In the genomic region with DNA sequence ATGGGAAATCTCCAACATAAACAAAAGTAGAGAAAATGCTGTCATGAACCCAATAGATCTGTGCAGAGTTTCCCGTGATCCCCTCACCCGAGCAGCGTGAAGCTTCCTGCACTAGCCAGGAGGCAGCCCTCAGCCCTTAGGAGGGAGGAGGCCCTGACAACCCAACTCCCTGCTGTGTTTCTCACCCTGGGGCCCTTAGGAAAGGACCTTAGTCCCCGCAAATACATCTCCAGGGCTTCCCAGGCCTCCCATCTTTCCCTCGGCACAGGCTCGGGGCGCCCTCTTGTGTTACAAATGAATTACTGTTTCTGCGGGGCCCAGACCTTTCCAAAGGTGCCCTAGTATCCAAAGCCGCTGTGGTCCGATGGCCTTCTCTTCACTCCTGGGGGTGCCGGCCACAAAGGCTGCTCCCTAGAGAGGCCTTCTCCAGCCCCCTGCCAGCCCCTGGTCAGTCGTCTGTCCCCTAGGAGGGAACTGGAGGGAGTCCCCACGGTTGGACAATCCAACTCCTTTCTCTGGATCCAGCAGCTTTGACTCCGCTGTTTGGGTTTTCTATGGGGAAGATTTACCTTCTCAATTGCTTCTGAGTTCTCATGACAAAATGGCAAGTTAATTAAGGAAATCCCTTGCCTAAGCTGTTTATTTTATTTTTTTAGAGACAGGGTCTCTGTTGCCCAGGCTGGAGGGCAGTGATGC, we compare ENCODE assay signal across 8 cellular contexts. TPM values are rescaled to one million over a fixed set of nuclear protein-coding genes. Genes with fewer than 3 reads are reported as not detected.
DNase-seq lines count a peak whose midpoint lies in the region; ATAC-seq and TF ChIP-seq lines count a peak whose summit lies in the region.

No MANE protein-coding gene starts in this region.

- no peaks in the 10 kb centered on the region for H3K27me3 ChIP-seq in SJCRH30
- no peaks in the 10 kb centered on the region for H3K27me3 ChIP-seq in adrenal gland
- H3K27me3 ChIP-seq in heart right ventricle, result no peaks in the 10 kb centered on the region

- no peak for TF ChIP-seq POLR2A in adrenal gland (IDR thresholded peaks at IDR 0.05)

- 33 to 40% (median 36%) methylated on average over 4 to 14 of the region's 14 CpGs for WGBS in adrenal gland, 4 donors
- 33 to 36% methylated on average over 14 of the region's 14 CpGs for WGBS in heart right ventricle, 2 donors

- TF ChIP-seq CTCF in LNCaP clone FGC (IDR thresholded peaks at IDR 0.05; ENCODE audit: control insufficient read depth, extremely low read depth, insufficient read depth), result peak; percentile 87
- peak; percentile 69 to 84 (median 77) for TF ChIP-seq CTCF in adrenal gland (IDR thresholded peaks at IDR 0.05)
- peak; percentile 59 to 87 (median 81) for TF ChIP-seq CTCF in heart right ventricle (IDR thresholded peaks at IDR 0.05)
- TF ChIP-seq CTCF in retinal pigment epithelial cell (conservative IDR thresholded peaks at IDR 0.05; ENCODE audit: low read depth, low read length), result peak; percentile 71

- no peak overlapping the region for H3K27ac ChIP-seq in SJCRH30
- no peak overlapping the region for H3K27ac ChIP-seq in adrenal gland
- H3K27ac ChIP-seq in heart right ventricle, result no peak overlapping the region

- intact Hi-C loops in adrenal gland (cut with DNase I) (loop anchor here (2.0 to 10.0 kb wide), 3 partner anchors 419 to 552 kb away; partner anchors contain the start of gene CUX1 (in 1 of the 2)), heart right ventricle (cut with DNase I) (loop anchor here (2.0 to 10.0 kb wide), 10 partner anchors 112 to 634 kb away; partner anchors contain the start of gene CUX1 (in 5 of the 10))

- DNase-seq in Daoy (ENCODE audit: low read depth), result peak; percentile 77
- DNase-seq in LNCaP clone FGC (ENCODE audit: low read depth), result no peak
- peak; percentile 72 to 89 for DNase-seq in SJCRH30
- DNase-seq in adrenal gland, result peak; percentile 43 to 83 (median 69)
- peak; percentile 47 to 54 for DNase-seq in heart right ventricle
- DNase-seq in retinal pigment epithelial cell (ENCODE audit: low read depth), result no peak

- H3K9me3 ChIP-seq in SJCRH30 (replicated peaks), result no peaks in the 10 kb centered on the region
- no peaks in the 10 kb centered on the region for H3K9me3 ChIP-seq in adrenal gland (replicated peaks in 1 of 3)
- H3K9me3 ChIP-seq in heart right ventricle, result no peaks in the 10 kb centered on the region

- no peak overlapping the region for H3K4me3 ChIP-seq in LNCaP clone FGC (ENCODE audit: low read depth, low read length)
- H3K4me3 ChIP-seq in SJCRH30, result no peak overlapping the region
- H3K4me3 ChIP-seq in adrenal gland, result no peak overlapping the region
- no peak overlapping the region for H3K4me3 ChIP-seq in heart right ventricle
- H3K4me3 ChIP-seq in retinal pigment epithelial cell (ENCODE audit: low read length), result no peak overlapping the region

- ATAC-seq in heart right ventricle (peak; percentile 59 to 85 (median 80)), GM19328 (IDR thresholded peaks at IDR 0.05; ENCODE audit: unreplicated experiment) (no peak), GM18511 (IDR thresholded peaks at IDR 0.05; ENCODE audit: unreplicated experiment) (no peak)

- H3K4me1 ChIP-seq in SJCRH30, result no peaks in the 10 kb centered on the region
- no peaks in the 10 kb centered on the region for H3K4me1 ChIP-seq in adrenal gland (replicated peaks in 1 of 2)
- peaks cover 0 to 21% (median 6%) of the 10 kb centered on the region in 9 donors for H3K4me1 ChIP-seq in heart right ventricle

- H3K36me3 ChIP-seq in SJCRH30 (peaks cover 4% of the 10 kb centered on the region; the same call in 1 of the 2 replicates), adrenal gland (replicated peaks in 1 of 2) (peaks cover 0 to 30% of the 10 kb centered on the region in 2 donors), heart right ventricle (peaks cover 0 to 81% (median 16%) of the 10 kb centered on the region in 9 donors)

RNA-seq across cellular contexts. Expression of gene SH2B2, which starts 49.9 kb away (rescaled TPM):
- total RNA-seq in Daoy (2014; rRNA removed; shearing (Covaris generic)), result 2.2 and 5.3 TPM in 2 replicates
- 12.3 and 13.4 TPM in 2 replicates for total RNA-seq in SJCRH30 (2014; rRNA removed; shearing (Covaris generic))
- total RNA-seq in adrenal gland (10 to 100 TPM in 1 of 8 donors, 1 to 10 TPM in 7; 3.8 to 22.8 (median 5.5) TPM), heart right ventricle (1 to 10 TPM in 6 of 10 donors, under 1 TPM in 4; 0.83 to 4.2 (median 1.2) TPM)
- polyA plus RNA-seq in adrenal gland (1 to 10 TPM in 2 of 3 donors, under 1 TPM in 1; 0.90 to 8.4 (median 4.7) TPM), heart right ventricle (1 to 10 TPM in 1 of 2 donors, under 1 TPM in 1; 0.95 to 2.3 TPM)

Comparison
In these comparisons a context has a peak if more than half of its experiments do, and no peak if none do; other contexts are left out.
1. DNase-seq: peak in Daoy (single experiment), SJCRH30 (2 of 2), adrenal gland (7 of 7) and heart right ventricle (2 of 2); none in LNCaP clone FGC (single experiment) and retinal pigment epithelial cell (single experiment).
2. ATAC-seq: peak in heart right ventricle (8 of 8); none in GM19328 (single experiment) and GM18511 (single experiment).
3. Peak in every context shown above with its lines, with median percentiles within 50 percentile points of each other: CTCF ChIP-seq.